Comparison of ENCODE assay signal across 1 cellular context in genomic region chr10:104142081-104142480, GRCh38.
TF ChIP-seq lines count a peak whose summit lies in the region.

No MANE protein-coding gene starts in this region.

TF ChIP-seq in GM23338, 12 proteins besides CTCF, POLR2A, EP300 and RAD21 (continued from another document):
- no peak for TF ChIP-seq ETS1 (IDR thresholded peaks at IDR 0.05)
- TF ChIP-seq CREB1 (CRISPR knock-in tag; IDR thresholded peaks at IDR 0.05; ENCODE audit: low read depth) = no peak
- no peak for TF ChIP-seq STAT1 (IDR thresholded peaks at IDR 0.05; ENCODE audit: unreplicated experiment)
- TF ChIP-seq ZNF114 (CRISPR knock-in tag; IDR thresholded peaks at IDR 0.05) = no peak
- TF ChIP-seq ZNF462 (CRISPR knock-in tag; IDR thresholded peaks at IDR 0.05) = peak; percentile 60; the same call in 1 of the 2 replicates
